ENCODE assay signal across 15 cellular contexts in the genomic region with DNA sequence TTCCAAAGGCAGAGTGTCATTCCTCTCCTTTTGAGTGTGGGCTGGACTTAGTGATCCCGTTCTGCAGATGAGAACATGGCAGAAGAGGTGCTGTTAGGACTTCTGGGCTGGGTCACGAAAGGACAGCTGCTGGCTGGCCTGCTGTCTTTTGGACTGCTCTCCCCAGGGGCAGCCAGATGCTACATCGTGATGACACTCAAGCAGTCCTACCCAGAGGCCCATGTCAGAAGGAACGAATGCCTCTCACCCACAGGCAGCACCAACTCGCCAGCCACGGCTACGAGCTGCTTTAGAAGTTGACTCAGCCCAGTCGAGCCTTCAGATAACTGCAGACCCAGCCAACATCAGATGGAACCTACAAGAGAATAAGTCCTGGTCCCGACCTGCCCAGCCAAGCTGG.
"Had no signal": no experiment of that assay in that cellular context is flagged by ENCODE, and none has a peak within 500 bp of the region (broad histone marks: within the 10 kb centered on the region; RNA-seq: fewer than 3 reads in every experiment).

No MANE protein-coding gene starts in this region.

- H3K27ac ChIP-seq: KMS-11, RWPE1 had no signal

- H3K4me1 Mint-ChIP-seq: IgD-negative memory B cell, T-cell had no signal

- H3K9me3 Mint-ChIP-seq: IgD-negative memory B cell, T-cell had no signal

- H3K27ac Mint-ChIP-seq: IgD-negative memory B cell, T-cell had no signal

- ATAC-seq: T-cell had no signal

- H3K9ac ChIP-seq: KMS-11, SK-N-SH had no signal

- H3K9me3 ChIP-seq: SK-N-SH had no signal

- DNase-seq: MM.1S, NCI-H1092 treated with DMSO at 0.1 percent for 48 hours, NCI-H1436, NCI-H187, NCI-H345, NCI-H510A treated with DMSO at 0.1 percent for 48 hours, NCI-H82, PC-3, SK-N-SH, SW 1271, T-cell had no signal

- H3K4me3 Mint-ChIP-seq: T-cell had no signal

- H3K36me3 Mint-ChIP-seq: T-cell had no signal

- H3K4me2 ChIP-seq: KMS-11, SK-N-SH had no signal

- H3K4me3 ChIP-seq: K562 had no signal
